12 cellular contexts compared by ENCODE assay signal in the genomic region with DNA sequence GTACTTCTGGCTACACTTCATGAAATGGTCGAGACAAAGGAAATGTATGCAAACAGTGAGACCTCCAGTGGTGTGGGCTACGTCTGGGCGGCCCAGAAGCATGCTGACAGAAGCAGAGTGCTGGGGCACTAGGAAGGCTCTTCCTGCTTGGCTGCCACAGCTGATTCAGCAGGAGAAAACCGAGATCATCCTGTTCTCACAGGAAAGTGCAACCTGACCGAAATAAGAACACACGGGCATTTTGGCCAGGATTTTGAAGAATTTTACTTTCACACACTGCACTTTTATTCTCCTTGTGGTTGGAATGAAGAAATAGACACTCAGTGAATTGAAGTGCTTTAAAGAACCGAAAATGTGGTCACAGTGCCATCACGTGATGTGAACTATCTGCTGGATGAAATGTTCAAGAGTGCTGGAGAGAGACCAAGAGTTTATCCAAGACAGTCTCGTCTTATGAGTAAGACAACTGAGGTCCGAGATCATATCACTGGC.
A peak's percentile ranks its signal among the peaks of the same experiment; 100 is the strongest.
DNase-seq lines count a peak whose midpoint lies in the region; ATAC-seq and TF ChIP-seq lines count a peak whose summit lies in the region.
"Had no signal": no experiment of that assay in that cellular context is flagged by ENCODE, and none has a peak within 500 bp of the region (broad histone marks: within the 10 kb centered on the region; RNA-seq: fewer than 3 reads in every experiment).

No MANE protein-coding gene starts in this region.

- H2AFZ ChIP-seq in OCI-LY3 (ENCODE audit: low read depth, low read length), result no peak overlapping the region; the same call in 1 of the 2 replicates

- H3K4me3 ChIP-seq in OCI-LY3 (ENCODE audit: low read length), result peak overlapping the region; percentile 20; the same call in 1 of the 2 replicates
- H3K4me3 ChIP-seq in fibroblast of pulmonary artery (replicated peaks; ENCODE audit: low read depth, low read length), result peak overlapping the region; percentile 3
- H3K4me3 ChIP-seq in prostate gland, result no peak overlapping the region
- no peak overlapping the region for H3K4me3 ChIP-seq in suprapubic skin

- no peaks in the 10 kb centered on the region for H4K20me1 ChIP-seq in OCI-LY3 (ENCODE audit: insufficient read depth, low read length)

- H3K36me3 ChIP-seq in OCI-LY3 (replicated peaks; ENCODE audit: low read depth, low read length), result peaks cover 5% of the 10 kb centered on the region
- no peaks in the 10 kb centered on the region for H3K36me3 ChIP-seq in prostate gland
- no peaks in the 10 kb centered on the region for H3K36me3 ChIP-seq in suprapubic skin
- H3K36me3 ChIP-seq: neutrophil had no signal

- no peak for TF ChIP-seq EP300 in suprapubic skin (IDR thresholded peaks at IDR 0.05)

- TF ChIP-seq CTCF in OCI-LY3 (IDR thresholded peaks at IDR 0.05; ENCODE audit: low read depth, low read length), result peak; percentile 29; the same call in 1 of the 2 replicates
- peak; percentile 18 for TF ChIP-seq CTCF in fibroblast of pulmonary artery (IDR thresholded peaks at IDR 0.05; ENCODE audit: low read length, missing control alignments)
- no peak for TF ChIP-seq CTCF in prostate gland (IDR thresholded peaks at IDR 0.05)
- TF ChIP-seq CTCF in suprapubic skin (IDR thresholded peaks at IDR 0.05), result no peak

- H3K4me1 ChIP-seq in OCI-LY3 (ENCODE audit: low read length), result peaks cover 9% of the 10 kb centered on the region
- H3K4me1 ChIP-seq in prostate gland (replicated peaks), result no peaks in the 10 kb centered on the region
- H3K4me1 ChIP-seq in suprapubic skin, result peaks cover 5% of the 10 kb centered on the region

- no peak for ATAC-seq in HG02798 (IDR thresholded peaks at IDR 0.05; ENCODE audit: poor library complexity, unreplicated experiment)

- DNase-seq in GM04504 (ENCODE audit: low read depth), result peak; percentile 81
- peak; percentile 81 for DNase-seq in fibroblast of pulmonary artery (ENCODE audit: low read depth)
- peak; percentile 10 for DNase-seq in prostate gland (ENCODE audit: low spot score)
- no peak for DNase-seq in suprapubic skin (ENCODE audit: low spot score in 2 of 2)
- no peak for DNase-seq in NCI-H1436 (lab: John Stamatoyannopoulos, UW)
- no peak for DNase-seq in HuH-7.5 (ENCODE audit: low spot score)
- DNase-seq: activated CD4-positive, alpha-beta T cell treated with anti-CD3 and anti-CD28 coated beads for 1 hour; amygdala; hippocampal formation had no signal

- peaks cover 30% of the 10 kb centered on the region for H3K27me3 ChIP-seq in OCI-LY3 (ENCODE audit: low read depth, low read length)
- H3K27me3 ChIP-seq in prostate gland (replicated peaks; ENCODE audit: insufficient read depth), result no peaks in the 10 kb centered on the region
- no peaks in the 10 kb centered on the region for H3K27me3 ChIP-seq in suprapubic skin
- H3K27me3 ChIP-seq: neutrophil had no signal

- no peak overlapping the region for H3K27ac ChIP-seq in OCI-LY3 (ENCODE audit: low read length)
- H3K27ac ChIP-seq in prostate gland, result no peak overlapping the region
- no peak overlapping the region for H3K27ac ChIP-seq in suprapubic skin
- H3K27ac ChIP-seq: neutrophil had no signal

- H3K9me3 ChIP-seq in OCI-LY3 (ENCODE audit: insufficient read depth, low read length) (peaks cover 8% of the 10 kb centered on the region; the same call in 1 of the 2 replicates), prostate gland (no peaks in the 10 kb centered on the region), suprapubic skin (no peaks in the 10 kb centered on the region)
- H3K9me3 ChIP-seq: neutrophil had no signal

- H3K4me2 ChIP-seq in OCI-LY3 (ENCODE audit: low read length), result peak overlapping the region; percentile 42

- no peak for TF ChIP-seq POLR2A in prostate gland (IDR thresholded peaks at IDR 0.05)
- TF ChIP-seq POLR2A in suprapubic skin (IDR thresholded peaks at IDR 0.05), result no peak

- 7% methylated on average over 10 of the region's 10 CpGs for WGBS in prostate gland
- WGBS in suprapubic skin, result 44% methylated on average over 10 of the region's 10 CpGs

- intact Hi-C loops in prostate gland (cut with DNase I), result no loop called here

- no peak overlapping the region for H3K9ac ChIP-seq in OCI-LY3 (ENCODE audit: low read length)

- no peaks in the 10 kb centered on the region for H3K79me2 ChIP-seq in OCI-LY3 (ENCODE audit: low read length)

Comparison
In these comparisons a context has a peak if more than half of its experiments do, and no peak if none do; other contexts are left out.
1. DNase-seq: peak in GM04504 (single experiment), fibroblast of pulmonary artery (single experiment) and prostate gland (single experiment); none in suprapubic skin (0 of 2), NCI-H1436 (single experiment) and HuH-7.5 (single experiment).
2. H3K4me3 ChIP-seq: peak in OCI-LY3 (single experiment) and fibroblast of pulmonary artery (single experiment); none in prostate gland (0 of 2) and suprapubic skin (single experiment).
3. CTCF ChIP-seq: peak in OCI-LY3 (single experiment) and fibroblast of pulmonary artery (single experiment); none in prostate gland (0 of 4) and suprapubic skin (0 of 2).